In genomic region chr1:2315711-2316450, GRCh38 we compare ENCODE assay signal across 7 cellular contexts.
DNase-seq lines count a peak whose midpoint lies in the region; ATAC-seq and TF ChIP-seq lines count a peak whose summit lies in the region.

No MANE protein-coding gene starts in this region.

- ATAC-seq in GM23338, result no peak
- ATAC-seq in gastroesophageal sphincter, result no peak
- no peak for ATAC-seq in HG03095 (IDR thresholded peaks at IDR 0.05; ENCODE audit: unreplicated experiment)
- no peak for ATAC-seq in GM19324 (IDR thresholded peaks at IDR 0.05; ENCODE audit: low FRiP score, unreplicated experiment)
- ATAC-seq in HG03378 (IDR thresholded peaks at IDR 0.05; ENCODE audit: unreplicated experiment), result no peak

- H3K27ac ChIP-seq in GM23338 (ENCODE audit: low read depth) (no peak overlapping the region), Peyer's patch (peak overlapping the region; percentile 81 to 95 (median 90)), gastroesophageal sphincter (peak overlapping the region; percentile 93 to 97 (median 96)), skin epidermis (peak overlapping the region in 18 of 21 experiments; percentile 80 to 94 (median 92))

- peaks cover 5% of the 10 kb centered on the region for H3K4me1 Mint-ChIP-seq in GM23338

- H3K9me3 Mint-ChIP-seq in GM23338, result no peaks in the 10 kb centered on the region

- H3K27me3 ChIP-seq in GM23338 (ENCODE audit: insufficient read depth) (no peaks in the 10 kb centered on the region), Peyer's patch (no peaks in the 10 kb centered on the region), gastroesophageal sphincter (no peaks in the 10 kb centered on the region)

- H3K4me3 ChIP-seq in GM23338 (peak overlapping the region; percentile 47), Peyer's patch (peak overlapping the region in 3 of 4 donors; percentile 60 to 75 (median 70)), gastroesophageal sphincter (no peak overlapping the region), skin epidermis (peak overlapping the region in 2 of 7 experiments; percentile 51 to 66)

- H3K4me2 ChIP-seq in GM23338, result peak overlapping the region; percentile 74; the same call in 1 of the 2 replicates

- no peak overlapping the region for H2AFZ ChIP-seq in GM23338

- H3K4me1 ChIP-seq in GM23338 (ENCODE audit: insufficient read depth) (peaks cover 9% of the 10 kb centered on the region), Peyer's patch (peaks cover 5 to 55% (median 31%) of the 10 kb centered on the region in 4 donors), gastroesophageal sphincter (peaks cover 12 to 100% (median 71%) of the 10 kb centered on the region in 3 donors)

- no peaks in the 10 kb centered on the region for H3K9me2 ChIP-seq in GM23338 (ENCODE audit: insufficient read depth)

- DNase-seq in GM23338 (ENCODE audit: low spot score) (no peak), Peyer's patch (no peak)

- no peaks in the 10 kb centered on the region for H3K9me3 ChIP-seq in Peyer's patch
- H3K9me3 ChIP-seq in gastroesophageal sphincter, result no peaks in the 10 kb centered on the region

- peaks cover 11% of the 10 kb centered on the region for H3K27me3 Mint-ChIP-seq in GM23338 (ENCODE audit: insufficient read depth, low read depth, poor library complexity)

- H3F3A ChIP-seq in GM23338 (replicated peaks; ENCODE audit: low read depth), result peaks cover 3% of the 10 kb centered on the region; the same call in 1 of the 2 replicates

- TF ChIP-seq POLR2A in Peyer's patch (IDR thresholded peaks at IDR 0.05), result no peak
- no peak for TF ChIP-seq POLR2A in gastroesophageal sphincter (IDR thresholded peaks at IDR 0.05)

- H3K36me3 Mint-ChIP-seq in GM23338 (ENCODE audit: low read depth), result no peaks in the 10 kb centered on the region; the same call in 2 of the 3 replicates

- TF ChIP-seq CTCF in GM23338 (conservative IDR thresholded peaks at IDR 0.05; ENCODE audit: low read depth in 2 of 2) (no peak), Peyer's patch (IDR thresholded peaks at IDR 0.05) (no peak), gastroesophageal sphincter (IDR thresholded peaks at IDR 0.05) (no peak)

- H3K4me3 Mint-ChIP-seq in GM23338, result peak overlapping the region; percentile 27; the same call in 1 of the 3 replicates

- no peaks in the 10 kb centered on the region for H4K20me1 ChIP-seq in GM23338 (replicated peaks; ENCODE audit: insufficient read depth)

- WGBS in gastroesophageal sphincter (ENCODE audit: low coverage in 1 of 2), 2 donors, result 62% methylated on average over 4 of the region's 21 CpGs; no CpG with 5 or more reads in 1 of the 2 donors

- no peaks in the 10 kb centered on the region for H3K79me2 ChIP-seq in GM23338 (replicated peaks; ENCODE audit: insufficient read depth)

- H3K27ac Mint-ChIP-seq in GM23338, result no peak overlapping the region

- H3K36me3 ChIP-seq in GM23338 (ENCODE audit: insufficient read depth), result no peaks in the 10 kb centered on the region
- H3K36me3 ChIP-seq in Peyer's patch, result no peaks in the 10 kb centered on the region
- H3K36me3 ChIP-seq in gastroesophageal sphincter, result no peaks in the 10 kb centered on the region

- no peak for TF ChIP-seq EP300 in gastroesophageal sphincter (IDR thresholded peaks at IDR 0.05)

TF ChIP-seq in GM23338, 12 proteins besides CTCF, POLR2A, EP300 and RAD21:
- TF ChIP-seq STAT1 (IDR thresholded peaks at IDR 0.05; ENCODE audit: unreplicated experiment) (no peak), EZH2phosphoT487 (IDR thresholded peaks at IDR 0.05; ENCODE audit: unreplicated experiment) (no peak), POLR2AphosphoS5 (IDR thresholded peaks at IDR 0.05; ENCODE audit: low read depth) (no peak)

Comparison
In these comparisons a context has a peak if more than half of its experiments do, and no peak if none do; other contexts are left out.
1. H3K4me3 ChIP-seq: peak in GM23338 (single experiment) and Peyer's patch (3 of 4); none in gastroesophageal sphincter (0 of 2).